Comparison of ENCODE assay signal across 8 cellular contexts in the genomic region with DNA sequence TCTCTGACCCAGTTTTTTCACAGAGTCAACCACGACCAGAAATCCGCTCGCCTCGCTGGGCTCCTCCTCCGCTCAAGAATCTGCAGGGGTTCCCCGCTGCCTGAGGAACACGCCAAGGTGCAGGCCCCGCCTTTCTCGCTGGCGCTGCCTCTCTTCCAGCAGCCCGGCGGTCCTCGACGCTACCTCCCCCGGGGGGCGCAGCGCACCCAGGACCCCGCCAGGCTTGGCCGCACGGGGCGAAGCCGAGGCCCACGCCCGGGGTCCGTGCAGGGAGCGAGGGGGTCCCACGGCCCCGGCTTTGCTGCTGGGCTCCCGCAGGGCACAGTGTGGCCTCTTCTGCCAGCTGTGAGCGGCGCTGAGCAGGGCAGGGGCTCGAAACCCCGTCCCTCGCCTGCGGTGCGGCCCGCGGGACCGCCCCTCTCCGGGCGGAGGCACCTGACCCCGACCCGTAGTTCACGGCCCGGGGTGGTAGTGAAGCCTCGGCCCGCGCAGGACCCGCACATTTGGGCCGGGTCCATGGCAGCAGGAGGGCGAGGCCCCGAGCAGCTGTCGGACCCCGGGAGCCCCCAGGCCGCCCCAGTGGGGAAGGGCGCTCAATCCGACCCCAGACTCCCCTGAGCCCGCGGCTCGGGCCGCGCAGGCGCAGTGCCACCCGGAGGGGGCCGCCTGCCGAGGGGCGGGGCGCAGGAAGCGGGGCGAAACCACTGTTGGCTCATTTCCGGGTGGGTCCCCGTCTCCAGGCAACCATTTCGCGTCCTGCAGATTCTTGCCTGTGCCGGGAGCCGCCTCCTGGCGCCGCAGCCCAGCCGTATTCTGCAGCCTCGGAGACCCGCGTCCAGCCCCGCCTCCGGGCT. TPM values are rescaled to one million over a fixed set of nuclear protein-coding genes. Genes with fewer than 3 reads are reported as not detected.
DNase-seq lines count a peak whose midpoint lies in the region; ATAC-seq and TF ChIP-seq lines count a peak whose summit lies in the region.

No MANE protein-coding gene starts in this region.

- intact Hi-C loops in naive thymus-derived CD4-positive, alpha-beta T cell (cut with micrococcal nuclease): loop anchor here (1.0 to 10.0 kb wide), 9 partner anchors 56 to 448 kb away; a partner anchor contains a TSS

- POLR2A ChIA-PET in naive thymus-derived CD4-positive, alpha-beta T cell (lab: Charles Lee): interaction anchor here (1.1 to 4.1 kb wide), 3 partner anchors 57 to 94 kb away, joined by 3 to 29 read pairs (median 6); a partner anchor contains a TSS

- H3K27me3 Mint-ChIP-seq in naive thymus-derived CD4-positive, alpha-beta T cell: peaks cover 0 to 3% (median 0%) of the 10 kb centered on the region in 5 donors

- H3K79me2 ChIP-seq in fibroblast of lung (ENCODE audit: control insufficient read depth, insufficient read depth, low read length): no peaks in the 10 kb centered on the region

- H3K36me3 ChIP-seq in KOPT-K1 (ENCODE audit: insufficient read depth, low read length) (no peaks in the 10 kb centered on the region), Peyer's patch (no peaks in the 10 kb centered on the region), fibroblast of lung (ENCODE audit: control insufficient read depth, insufficient read depth, low read length) (no peaks in the 10 kb centered on the region)
- H3K36me3 ChIP-seq in naive thymus-derived CD4-positive, alpha-beta T cell (ENCODE audit: control insufficient read depth in 2 of 3, insufficient read depth in 3 of 3, low read length in 3 of 3): no peaks in the 10 kb centered on the region

- H3K36me3 Mint-ChIP-seq in naive thymus-derived CD4-positive, alpha-beta T cell: peaks cover 0 to 3% (median 0%) of the 10 kb centered on the region in 5 donors
- H3K36me3 Mint-ChIP-seq in stimulated activated effector memory CD8-positive, alpha-beta T cell treated with anti-CD3 and anti-CD28 coated beads, Interleukin-12 subunit alpha, Interleukin-12 subunit beta, amount 100 ng/mL, for 72 hours: no peaks in the 10 kb centered on the region

- H3K27me3 ChIP-seq in Peyer's patch (no peaks in the 10 kb centered on the region), fibroblast of lung (ENCODE audit: control insufficient read depth, insufficient read depth, low read length) (no peaks in the 10 kb centered on the region)
- no peaks in the 10 kb centered on the region for H3K27me3 ChIP-seq in naive thymus-derived CD4-positive, alpha-beta T cell (ENCODE audit: control insufficient read depth in 2 of 2, insufficient read depth in 2 of 2, low read length in 2 of 2)

- peaks cover 15% of the 10 kb centered on the region for H3K9me3 ChIP-seq in KOPT-K1 (ENCODE audit: insufficient read depth, low read length, poor library complexity, severe bottlenecking)
- H3K9me3 ChIP-seq in Peyer's patch: peaks cover 0 to 15% (median 0%) of the 10 kb centered on the region in 4 donors
- no peaks in the 10 kb centered on the region for H3K9me3 ChIP-seq in fibroblast of lung (ENCODE audit: control insufficient read depth, insufficient read depth, low read depth, low read length)
- peaks cover 0 to 21% (median 0%) of the 10 kb centered on the region in 3 experiments for H3K9me3 ChIP-seq in naive thymus-derived CD4-positive, alpha-beta T cell (ENCODE audit: control insufficient read depth in 2 of 3, low read length in 3 of 3)

- DNase-seq in DMS79 (lab: John Stamatoyannopoulos, UW) (peak; percentile 83), Peyer's patch (peak; percentile 90 to 97 (median 90)), activated T-helper 1 cell treated with Interleukin-2 at 50 U/mL for 16 hours (ENCODE audit: low read depth) (peak; percentile 90), fibroblast of lung (ENCODE audit: low read depth in 2 of 2) (peak; percentile 84 to 87)
- DNase-seq in naive thymus-derived CD4-positive, alpha-beta T cell: peak; percentile 92 to 97 (median 96)
- DNase-seq in stimulated activated effector memory CD8-positive, alpha-beta T cell treated with anti-CD3 and anti-CD28 coated beads, Interleukin-12 subunit alpha, Interleukin-12 subunit beta, amount 100 ng/mL, for 72 hours (ENCODE audit: low spot score in 2 of 2): peak; percentile 90 to 97

- CTCF ChIA-PET in naive thymus-derived CD4-positive, alpha-beta T cell (lab: Charles Lee): no interaction called here

- H3K9me3 Mint-ChIP-seq in naive thymus-derived CD4-positive, alpha-beta T cell: peaks cover 0 to 13% (median 6%) of the 10 kb centered on the region in 11 donors
- H3K9me3 Mint-ChIP-seq in stimulated activated effector memory CD8-positive, alpha-beta T cell treated with anti-CD3 and anti-CD28 coated beads, Interleukin-12 subunit alpha, Interleukin-12 subunit beta, amount 100 ng/mL, for 72 hours: peaks cover 8% of the 10 kb centered on the region

- peak overlapping the region in 8 of 9 donors; percentile 76 to 93 (median 86) for H3K27ac Mint-ChIP-seq in naive thymus-derived CD4-positive, alpha-beta T cell
- H3K27ac Mint-ChIP-seq in stimulated activated effector memory CD8-positive, alpha-beta T cell treated with anti-CD3 and anti-CD28 coated beads, Interleukin-12 subunit alpha, Interleukin-12 subunit beta, amount 100 ng/mL, for 72 hours: peak overlapping the region; percentile 97

- H3K4me1 Mint-ChIP-seq in naive thymus-derived CD4-positive, alpha-beta T cell: peaks cover 6 to 19% (median 15%) of the 10 kb centered on the region in 7 donors
- H3K4me1 Mint-ChIP-seq in stimulated activated effector memory CD8-positive, alpha-beta T cell treated with anti-CD3 and anti-CD28 coated beads, Interleukin-12 subunit alpha, Interleukin-12 subunit beta, amount 100 ng/mL, for 72 hours: peaks cover 22% of the 10 kb centered on the region

- H3K4me2 ChIP-seq in fibroblast of lung (ENCODE audit: extremely low read depth, insufficient read depth, low read length): peak overlapping the region; percentile 97

- no peaks in the 10 kb centered on the region for H4K20me1 ChIP-seq in fibroblast of lung (ENCODE audit: control insufficient read depth, extremely low read depth, insufficient read depth, low read length)

- H3K27ac ChIP-seq in KOPT-K1 (ENCODE audit: low read depth, low read length, poor library complexity, severe bottlenecking): peak overlapping the region; percentile 75
- H3K27ac ChIP-seq in Peyer's patch: peak overlapping the region; percentile 84 to 98 (median 88)
- H3K27ac ChIP-seq in fibroblast of lung (ENCODE audit: insufficient read depth, low read length): peak overlapping the region; percentile 69
- peak overlapping the region; percentile 97 for H3K27ac ChIP-seq in naive thymus-derived CD4-positive, alpha-beta T cell (ENCODE audit: low read depth, low read length)

- peak in 4 of 6 experiments; percentile 0 to 40 (median 22) for TF ChIP-seq CTCF in Peyer's patch (IDR thresholded peaks at IDR 0.05)
- TF ChIP-seq CTCF in fibroblast of lung (conservative IDR thresholded peaks at IDR 0.05 in 1 of 2, IDR thresholded peaks at IDR 0.05 in 1 of 2; ENCODE audit: low read depth in 1 of 2, low read length in 2 of 2): no peak

- H3K9ac ChIP-seq in fibroblast of lung (ENCODE audit: insufficient read depth, low read length): peak overlapping the region; percentile 85

- ATAC-seq in GM21737 (IDR thresholded peaks at IDR 0.05; ENCODE audit: unreplicated experiment): peak; percentile 79
- ATAC-seq in naive thymus-derived CD4-positive, alpha-beta T cell: peak; percentile 89
- ATAC-seq in stimulated activated effector memory CD8-positive, alpha-beta T cell treated with anti-CD3 and anti-CD28 coated beads, Interleukin-12 subunit alpha, Interleukin-12 subunit beta, amount 100 ng/mL, for 72 hours: peak; percentile 87

- peak; percentile 50 for TF ChIP-seq POLR2A in Peyer's patch (IDR thresholded peaks at IDR 0.05)

- H2AFZ ChIP-seq in fibroblast of lung (ENCODE audit: low read length): peak overlapping the region; percentile 84

- peak overlapping the region; percentile 85 to 96 (median 88) for H3K4me3 Mint-ChIP-seq in naive thymus-derived CD4-positive, alpha-beta T cell
- peak overlapping the region; percentile 87 for H3K4me3 Mint-ChIP-seq in stimulated activated effector memory CD8-positive, alpha-beta T cell treated with anti-CD3 and anti-CD28 coated beads, Interleukin-12 subunit alpha, Interleukin-12 subunit beta, amount 100 ng/mL, for 72 hours

- H3K4me1 ChIP-seq in Peyer's patch (peaks cover 0 to 21% (median 13%) of the 10 kb centered on the region in 4 donors), fibroblast of lung (ENCODE audit: control insufficient read depth, extremely low read depth, insufficient read depth, low read length) (peaks cover 2% of the 10 kb centered on the region)
- H3K4me1 ChIP-seq in naive thymus-derived CD4-positive, alpha-beta T cell (ENCODE audit: control insufficient read depth in 2 of 2, insufficient read depth in 2 of 2, low read length in 2 of 2): peaks cover 9% of the 10 kb centered on the region in 2 donors

- H3K4me3 ChIP-seq in Peyer's patch (peak overlapping the region; percentile 61 to 92 (median 80)), fibroblast of lung (replicated peaks in 1 of 4; ENCODE audit: control extremely low read depth in 1 of 4, insufficient read depth in 1 of 4, low read depth in 3 of 4, low read length in 4 of 4) (peak overlapping the region; percentile 59 to 93 (median 82))
- peak overlapping the region; percentile 87 for H3K4me3 ChIP-seq in naive thymus-derived CD4-positive, alpha-beta T cell (ENCODE audit: low read length)

RNA-seq across cellular contexts. Expression of a gene that starts 10.0 kb away (rescaled TPM):
- total RNA-seq in Peyer's patch (10 to 100 TPM in 3 of 4 donors, 1 to 10 TPM in 1; 7.4 to 51.7 (median 27.4) TPM), fibroblast of lung (0.33 TPM in 1 of 2 replicates, not detected in the other)
- 0.02 and 0.60 TPM in 2 replicates for polyA plus RNA-seq in fibroblast of lung
- 0.05 and 0.34 TPM in 2 replicates for polyA plus RNA-seq in fibroblast of lung (2012)
- polyA minus RNA-seq in fibroblast of lung (ENCODE audit: low replicate concordance): not detected in 2 replicates
- 1 to 10 TPM; 2.0 to 3.7 (median 2.5) TPM for total RNA-seq in naive thymus-derived CD4-positive, alpha-beta T cell
- polyA plus RNA-seq in naive thymus-derived CD4-positive, alpha-beta T cell: 10 to 100 TPM; 12.5 to 20.5 TPM

RNA-seq across cellular contexts. Expression of a gene that starts 56.2 kb away (rescaled TPM):
- total RNA-seq in Peyer's patch: 10 to 100 TPM; 41.3 to 79.5 (median 59.0) TPM
- 8.0 and 11.7 TPM in 2 replicates for total RNA-seq in fibroblast of lung
- 13.8 and 19.2 TPM in 2 replicates for polyA plus RNA-seq in fibroblast of lung
- 21.5 and 31.0 TPM in 2 replicates for polyA plus RNA-seq in fibroblast of lung (2012)
- 15.9 and 23.2 TPM in 2 replicates for polyA minus RNA-seq in fibroblast of lung (ENCODE audit: low replicate concordance)
- 10 to 100 TPM; 12.3 to 37.0 (median 26.7) TPM for total RNA-seq in naive thymus-derived CD4-positive, alpha-beta T cell
- polyA plus RNA-seq in naive thymus-derived CD4-positive, alpha-beta T cell: 10 to 100 TPM; 15.7 to 26.5 TPM

Comparison
In these comparisons a context has a peak if more than half of its experiments do, and no peak if none do; other contexts are left out.
1. Peak in every context shown above with its lines: DNase-seq, ATAC-seq, H3K4me3 ChIP-seq and H3K27ac ChIP-seq.
2. CTCF ChIP-seq: peak in Peyer's patch (4 of 6); none in fibroblast of lung (0 of 2).